Comparison of ENCODE assay signal across 18 cellular contexts in the genomic region with DNA sequence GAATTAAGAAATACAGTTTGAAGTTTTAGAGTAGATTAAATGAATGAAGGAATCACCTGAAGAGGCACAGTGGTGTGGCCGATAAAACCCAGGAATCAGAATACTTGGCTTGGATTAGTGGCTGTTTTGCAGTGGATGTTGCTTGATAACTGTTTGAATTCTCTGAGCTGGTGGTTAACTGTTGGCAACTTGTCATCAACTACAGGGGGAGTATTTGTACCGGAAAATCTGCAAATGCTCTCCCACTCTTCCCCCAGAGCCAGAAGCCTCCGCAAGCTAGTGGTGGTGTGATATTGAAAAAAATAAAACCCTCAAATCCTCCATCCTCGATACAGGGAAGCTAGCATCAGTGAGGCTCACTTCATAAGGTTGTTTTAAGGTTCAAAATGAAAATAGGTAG.
DNase-seq lines count a peak whose midpoint lies in the region; ATAC-seq, FAIRE-seq and TF ChIP-seq lines count a peak whose summit lies in the region.
"Had no signal": no experiment of that assay in that cellular context is flagged by ENCODE, and none has a peak within 500 bp of the region (broad histone marks: within the 10 kb centered on the region; RNA-seq: fewer than 3 reads in every experiment).

No MANE protein-coding gene starts in this region.

- H3K9me3 Mint-ChIP-seq in H9, result no peaks in the 10 kb centered on the region

- H3K18ac ChIP-seq in H9 (ENCODE audit: insufficient read length, low read depth, low read length) (no peak overlapping the region), H1 (ENCODE audit: extremely low read depth, low read length) (no peak overlapping the region)

- no peak for FAIRE-seq in H1 (lab: Jason Lieb, UNC)
- FAIRE-seq: D721Med, G401.6, GM12891 had no signal

- H3K9ac ChIP-seq in H9 (ENCODE audit: extremely low read depth, insufficient read length, low read length), result no peak overlapping the region
- no peak overlapping the region for H3K9ac ChIP-seq in H1 (replicated peaks in 1 of 4; ENCODE audit: extremely low read depth in 1 of 4, low read depth in 3 of 4, low read length in 3 of 4)
- H3K9ac ChIP-seq: BLaER1 treated with 17β-estradiol and CSF1 and Interleukin-3, amounts not matched to agents 10 nM and 100 nM; KMS-11 had no signal

- no peaks in the 10 kb centered on the region for H3K79me1 ChIP-seq in H9 (ENCODE audit: insufficient read depth, low read depth, low read length, poor library complexity, severe bottlenecking)
- no peaks in the 10 kb centered on the region for H3K79me1 ChIP-seq in H1 (ENCODE audit: low read depth, low read length)

- H4K5ac ChIP-seq in H9 (ENCODE audit: insufficient read length, low read depth, low read length) (no peak overlapping the region), H1 (ENCODE audit: insufficient read length, low read depth, low read length) (no peak overlapping the region)

- no peak overlapping the region for H4K8ac ChIP-seq in H9 (replicated peaks; ENCODE audit: insufficient read length, low read depth, low read length)
- H4K8ac ChIP-seq in H1 (ENCODE audit: extremely low read depth, insufficient read depth, low read length), result no peak overlapping the region

- ATAC-seq in HG02678 (IDR thresholded peaks at IDR 0.05; ENCODE audit: unreplicated experiment) (no peak), GM18907 (IDR thresholded peaks at IDR 0.05; ENCODE audit: unreplicated experiment) (no peak)

- peak; percentile 44 to 60 for TF ChIP-seq RAD21 in H1 (IDR thresholded peaks at IDR 0.05 in 1 of 2, conservative IDR thresholded peaks at IDR 0.05 in 1 of 2; ENCODE audit: low read depth in 2 of 2, low read length in 2 of 2)

- H3K14ac ChIP-seq in H9 (ENCODE audit: insufficient read depth, low read length) (no peak overlapping the region), H1 (ENCODE audit: insufficient read length) (no peak overlapping the region)

- H3K23me2 ChIP-seq in H9 (ENCODE audit: insufficient read length, low read depth, low read length, poor library complexity, severe bottlenecking) (no peaks in the 10 kb centered on the region), H1 (ENCODE audit: low read depth, low read length) (no peaks in the 10 kb centered on the region)

- H2BK120ac ChIP-seq in H9 (ENCODE audit: low read depth, low read length, poor library complexity, severe bottlenecking) (no peak overlapping the region), H1 (replicated peaks; ENCODE audit: low read depth, low read length) (no peak overlapping the region)

- H3K23ac ChIP-seq in H9 (ENCODE audit: insufficient read length, low read depth, low read length) (no peak overlapping the region), H1 (ENCODE audit: insufficient read length) (no peak overlapping the region)

- peaks cover 19 to 25% of the 10 kb centered on the region in 2 experiments for H3K4me1 Mint-ChIP-seq in H9
- H3K4me1 Mint-ChIP-seq: B cell; CD8-positive, alpha-beta memory T cell had no signal

- H3K9me3 ChIP-seq in H9 (ENCODE audit: control insufficient read depth, low read depth, low read length) (no peaks in the 10 kb centered on the region), H1 (ENCODE audit: insufficient read depth in 2 of 2, low read depth in 1 of 2, low read length in 1 of 2) (no peaks in the 10 kb centered on the region)
- H3K9me3 ChIP-seq: BLaER1 treated with 17β-estradiol and CSF1 and Interleukin-3, amounts not matched to agents 10 nM and 100 nM had no signal

- H4K20me1 ChIP-seq in H9 (ENCODE audit: control insufficient read depth, insufficient read depth, insufficient read length) (no peaks in the 10 kb centered on the region), H1 (replicated peaks in 1 of 2; ENCODE audit: control insufficient read depth in 1 of 2, insufficient read depth in 2 of 2, low read length in 2 of 2) (no peaks in the 10 kb centered on the region)
- H4K20me1 ChIP-seq: BLaER1 treated with 17β-estradiol and CSF1 and Interleukin-3, amounts not matched to agents 10 nM and 100 nM had no signal

- H3K79me2 ChIP-seq in H9 (ENCODE audit: insufficient read depth, low read length) (no peaks in the 10 kb centered on the region), H1 (ENCODE audit: control insufficient read depth in 1 of 2, insufficient read depth in 2 of 2, low read length in 2 of 2) (no peaks in the 10 kb centered on the region)

- H3K36me3 Mint-ChIP-seq in H9 (ENCODE audit: insufficient read depth in 1 of 3, low read depth in 3 of 3), result no peaks in the 10 kb centered on the region
- H3K36me3 Mint-ChIP-seq: CD8-positive, alpha-beta memory T cell had no signal

- POLR2A ChIA-PET in H1 (lab: Charles Lee; ENCODE audit: partially characterized antibody), result no interaction called here

- H3K56ac ChIP-seq in H9 (ENCODE audit: insufficient read length, low read depth, low read length) (no peak overlapping the region), H1 (replicated peaks; ENCODE audit: insufficient read length, low read depth, low read length) (no peak overlapping the region)

- H3K4me3 Mint-ChIP-seq in H9, result no peak overlapping the region
- H3K4me3 Mint-ChIP-seq: B cell; CD8-positive, alpha-beta memory T cell had no signal

- H2AK5ac ChIP-seq in H9 (ENCODE audit: insufficient read length, low read length) (no peak overlapping the region), H1 (ENCODE audit: low read depth, low read length) (no peak overlapping the region)

- H3K27me3 Mint-ChIP-seq in H9 (ENCODE audit: low read depth), result no peaks in the 10 kb centered on the region
- H3K27me3 Mint-ChIP-seq: B cell; CD8-positive, alpha-beta memory T cell had no signal

- H2BK15ac ChIP-seq in H9 (ENCODE audit: low read depth, low read length), result no peak overlapping the region
- no peak overlapping the region for H2BK15ac ChIP-seq in H1 (ENCODE audit: low read length)

- no CpG with 5 or more reads among the region's 4 CpGs for WGBS in H9 (ENCODE audit: extremely low coverage, insufficient read length, low lambda C conversion rate)
- WGBS in H1 (ENCODE audit: extremely low coverage in 1 of 2, insufficient coverage in 1 of 2, insufficient read length in 1 of 2, insufficient replicate concordance in 2 of 2, low coverage in 1 of 2, low lambda C conversion rate in 2 of 2, missing lambda C conversion rate in 1 of 2), 2 experiments, result 61% methylated on average over 4 of the region's 4 CpGs; no CpG with 5 or more reads in 1 of the 2 experiments

- no peak overlapping the region for H4K91ac ChIP-seq in H9 (ENCODE audit: insufficient read length, low read depth, low read length)
- no peak overlapping the region for H4K91ac ChIP-seq in H1 (replicated peaks; ENCODE audit: insufficient read length, low read length)

- CTCF ChIA-PET in H1 (lab: Charles Lee; ENCODE audit: partially characterized antibody), result interaction anchor here (0.6 to 1.7 kb wide), 4 partner anchors 12 to 803 kb away, joined by 3 to 7 read pairs (median 4); no protein-coding TSS in a partner anchor

- TF ChIP-seq POLR2A in H1 (IDR thresholded peaks at IDR 0.05; ENCODE audit: control extremely low read depth in 1 of 2, low read depth in 2 of 2, low read length in 2 of 2), result no peak

- no peaks in the 10 kb centered on the region for H3K27me3 ChIP-seq in H9 (ENCODE audit: insufficient read depth, low read length)
- 0 out of 7 replicates have a peak, but pooled peaks cover 0 to 2% (median 0%) of the 10 kb centered on the region in 4 experiments for H3K27me3 ChIP-seq in H1 (replicated peaks in 1 of 4; ENCODE audit: control insufficient read depth in 3 of 4, extremely low read depth in 1 of 4, insufficient read depth in 3 of 4, low read length in 3 of 4)
- H3K27me3 ChIP-seq: BLaER1 treated with 17β-estradiol and CSF1 and Interleukin-3, amounts not matched to agents 10 nM and 100 nM had no signal

- peaks cover 2% of the 10 kb centered on the region; the same call in 1 of the 2 replicates for H3K4me1 ChIP-seq in H9 (ENCODE audit: insufficient read depth, low read length)
- H3K4me1 ChIP-seq in H1 (replicated peaks in 1 of 4; ENCODE audit: control insufficient read depth in 3 of 4, insufficient read depth in 4 of 4, low read length in 3 of 4), result peaks cover 0 to 6% (median 3%) of the 10 kb centered on the region in 4 experiments; a peak in 2 of 7 replicates
- H3K4me1 ChIP-seq: BLaER1 treated with 17β-estradiol and CSF1 and Interleukin-3, amounts not matched to agents 10 nM and 100 nM had no signal

- DNase-seq in Ammon's horn (ENCODE audit: low spot score), result peak; percentile 71
- DNase-seq in H9, result no peak
- DNase-seq in H1 (ENCODE audit: low read depth in 1 of 2, low spot score in 2 of 2), result no peak
- DNase-seq in midbrain (lab: John Stamatoyannopoulos, UW), result peak; percentile 6
- no peak for DNase-seq in NCI-H774 (lab: John Stamatoyannopoulos, UW)
- DNase-seq: 8988T; CD8-positive, alpha-beta memory T cell; COR-L47; GOT3; HCEC 1CT had no signal

- H3K36me3 ChIP-seq in H1 (ENCODE audit: control insufficient read depth in 2 of 4, insufficient read depth in 4 of 4, low read length in 3 of 4), result no peaks in the 10 kb centered on the region
- H3K36me3 ChIP-seq: BLaER1 treated with 17β-estradiol and CSF1 and Interleukin-3, amounts not matched to agents 10 nM and 100 nM had no signal

- H2BK5ac ChIP-seq in H9 (ENCODE audit: insufficient read length, low read length) (no peak overlapping the region), H1 (ENCODE audit: low read depth, low read length) (no peak overlapping the region)

- H3K27ac Mint-ChIP-seq in H9, result peak overlapping the region in 1 of 3 experiments; percentile 48; a peak in 1 of 7 replicates
- H3K27ac Mint-ChIP-seq: B cell; CD8-positive, alpha-beta memory T cell had no signal

- H3K4ac ChIP-seq in H9 (ENCODE audit: low read depth, low read length), result no peak overlapping the region
- H3K4ac ChIP-seq in H1 (replicated peaks; ENCODE audit: insufficient read length, low read depth, low read length), result no peak overlapping the region

- no peak for TF ChIP-seq EP300 in H1 (IDR thresholded peaks at IDR 0.05; ENCODE audit: borderline replicate concordance in 1 of 2, low read depth in 2 of 2, low read length in 2 of 2)

- H3K4me2 ChIP-seq in H9 (ENCODE audit: insufficient read depth, insufficient read length, low read length) (no peak overlapping the region), H1 (ENCODE audit: insufficient read depth in 1 of 2, low read depth in 2 of 2, low read length in 2 of 2) (no peak overlapping the region)
- H3K4me2 ChIP-seq: BLaER1 treated with 17β-estradiol and CSF1 and Interleukin-3, amounts not matched to agents 10 nM and 100 nM; KMS-11 had no signal

- no peak overlapping the region for H3K4me3 ChIP-seq in H1 (ENCODE audit: extremely low read depth in 1 of 4, insufficient read depth in 2 of 4, low read depth in 3 of 4, low read length in 4 of 4)
- H3K4me3 ChIP-seq: BLaER1 treated with 17β-estradiol and CSF1 and Interleukin-3, amounts not matched to agents 10 nM and 100 nM had no signal

- peak; percentile 22; the same call in 1 of the 3 replicates for TF ChIP-seq CTCF in H9 (conservative IDR thresholded peaks at IDR 0.05)
- peak in 1 of 3 experiments; percentile 31; a peak in 2 of 4 replicates for TF ChIP-seq CTCF in H1 (IDR thresholded peaks at IDR 0.05; ENCODE audit: control extremely low read depth in 1 of 3, insufficient read depth in 1 of 3, low read depth in 1 of 3, low read length in 3 of 3)

- H2AFZ ChIP-seq in H9 (ENCODE audit: low read length), result no peak overlapping the region
- H2AFZ ChIP-seq in H1 (ENCODE audit: low read length), result no peak overlapping the region

- H3T11ph ChIP-seq in H9 (ENCODE audit: low read length), result no peak overlapping the region

- H2BK12ac ChIP-seq in H9 (ENCODE audit: insufficient read length, low read depth, low read length), result no peak overlapping the region
- no peak overlapping the region for H2BK12ac ChIP-seq in H1 (ENCODE audit: low read depth, low read length)

- H2BK20ac ChIP-seq in H9 (ENCODE audit: low read depth, low read length, poor library complexity, severe bottlenecking) (no peak overlapping the region), H1 (ENCODE audit: low read length) (no peak overlapping the region)

- H3K27ac ChIP-seq in H9 (ENCODE audit: insufficient read length, low read depth, low read length) (no peak overlapping the region), H1 (ENCODE audit: low read depth, low read length) (no peak overlapping the region)
- H3K27ac ChIP-seq: BLaER1 treated with 17β-estradiol and CSF1 and Interleukin-3, amounts not matched to agents 10 nM and 100 nM; KMS-11 had no signal

Comparison
In these comparisons a context has a peak if more than half of its experiments do, and no peak if none do; other contexts are left out.
1. DNase-seq: peak in Ammon's horn (single experiment) and midbrain (single experiment); none in H9 (single experiment), H1 (0 of 2) and NCI-H774 (single experiment).